Comparison of ENCODE assay signal across 8 cellular contexts in the genomic region with DNA sequence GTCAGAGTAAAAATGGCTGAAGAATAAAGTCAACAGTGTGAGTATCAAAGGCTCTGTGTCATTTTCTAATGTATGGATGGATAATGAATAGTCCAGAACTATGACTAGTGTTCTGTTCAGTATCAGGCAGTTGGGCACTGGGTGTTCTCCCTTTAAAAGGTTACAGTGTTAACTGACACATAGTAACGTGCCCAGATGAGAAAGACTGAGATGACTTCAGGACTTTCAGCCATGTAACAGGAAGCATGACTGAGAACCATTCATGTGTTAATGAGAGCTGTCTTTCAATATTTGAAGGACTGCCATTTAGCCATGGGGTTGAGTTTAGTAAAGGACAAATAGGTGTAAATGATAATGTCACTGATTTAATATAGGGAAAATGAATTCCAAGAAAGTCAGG.
DNase-seq lines count a peak whose midpoint lies in the region; ATAC-seq and TF ChIP-seq lines count a peak whose summit lies in the region.

No MANE protein-coding gene starts in this region.

- no peaks in the 10 kb centered on the region for H3K9me3 ChIP-seq in stomach

- peak; percentile 99 for ATAC-seq in GM18870 (IDR thresholded peaks at IDR 0.05; ENCODE audit: unreplicated experiment)
- peak; percentile 99 for ATAC-seq in GM21737 (IDR thresholded peaks at IDR 0.05; ENCODE audit: unreplicated experiment)
- ATAC-seq in HG03460 (IDR thresholded peaks at IDR 0.05; ENCODE audit: unreplicated experiment), result peak; percentile 97

- H3K27me3 ChIP-seq in stomach, result no peaks in the 10 kb centered on the region

- TF ChIP-seq EP300 in stomach (IDR thresholded peaks at IDR 0.05), result no peak

- no peak for TF ChIP-seq POLR2A in stomach (IDR thresholded peaks at IDR 0.05)

- intact Hi-C loops in stomach (cut with DNase I; ENCODE audit: low total_unique reads), result no loop called here

- DNase-seq in iPS-NIHi11 (ENCODE audit: low spot score) (peak; percentile 14), NCI-H1417 treated with DMSO at 0.1 percent for 48 hours (lab: John Stamatoyannopoulos, UW) (no peak), stomach (no peak), NCI-H2107 treated with DMSO at 0.1 percent for 48 hours (lab: John Stamatoyannopoulos, UW; ENCODE audit: unreplicated experiment) (no peak), SIG-M5 treated with dmso at 0.1 percent for 504 hours (lab: John Stamatoyannopoulos, UW; ENCODE audit: unreplicated experiment) (no peak)

- no peak overlapping the region for H3K27ac ChIP-seq in stomach

- TF ChIP-seq CTCF in stomach (IDR thresholded peaks at IDR 0.05), result no peak

- H3K4me1 ChIP-seq in stomach, result peaks cover 0 to 24% (median 8%) of the 10 kb centered on the region in 4 donors

- WGBS in stomach, 5 donors, result 41 to 59% (median 45%) methylated on average over 1 of the region's 1 CpG

- no peak overlapping the region for H3K4me3 ChIP-seq in stomach

- H3K36me3 ChIP-seq in stomach, result no peaks in the 10 kb centered on the region
